Comparison of ENCODE assay signal across 1 cellular context in genomic region chr10:134743-135600, GRCh38.
TF ChIP-seq lines count a peak whose summit lies in the region.

ZMYND11 (plus strand) TSS chr10:135455; CDS start chr10:180013, 44,558 bp downstream.

TF ChIP-seq in K562, 482 proteins besides CTCF, POLR2A, EP300 and RAD21 (continued from another document and continues in another):
- TF ChIP-seq NONO (IDR thresholded peaks at IDR 0.05; ENCODE audit: low read depth in 2 of 2, low read length in 1 of 2) (peak in 1 of 2 experiments; percentile 45; a peak in 2 of 4 replicates), YY1 (IDR thresholded peaks at IDR 0.05; ENCODE audit: borderline replicate concordance in 1 of 3, control insufficient read depth in 1 of 3, extremely low read depth in 1 of 3, insufficient read depth in 3 of 3, insufficient read length in 1 of 3, insufficient replicate concordance in 2 of 3, low read depth in 1 of 3, low read length in 2 of 3) (peak in 2 of 3 experiments; percentile 39 to 61), IRF1 (CRISPR knock-in tag; IDR thresholded peaks at IDR 0.05; ENCODE audit: borderline replicate concordance) (no peak), KDM5B (IDR thresholded peaks at IDR 0.05; ENCODE audit: insufficient replicate concordance, low read depth, low read length) (peak; percentile 61), ELK1 (CRISPR knock-in tag; IDR thresholded peaks at IDR 0.05) (no peak), DMBX1 (CRISPR knock-in tag; IDR thresholded peaks at IDR 0.05; ENCODE audit: borderline replicate concordance) (no peak), KAT7 (CRISPR knock-in tag; IDR thresholded peaks at IDR 0.05; ENCODE audit: borderline replicate concordance) (no peak), RBM34 (IDR thresholded peaks at IDR 0.05; ENCODE audit: borderline replicate concordance, insufficient read depth, low read length) (no peak), RNF2 (IDR thresholded peaks at IDR 0.05) (no peak), ZNF609 (CRISPR knock-in tag; IDR thresholded peaks at IDR 0.05; ENCODE audit: borderline replicate concordance) (no peak), CTCFL (IDR thresholded peaks at IDR 0.05; ENCODE audit: borderline replicate concordance, insufficient read depth, low read depth, low read length, poor library complexity, severe bottlenecking) (no peak), E2F6 (IDR thresholded peaks at IDR 0.05; ENCODE audit: borderline replicate concordance in 1 of 2, extremely low read depth in 1 of 2, insufficient read depth in 1 of 2, insufficient read length in 1 of 2, low read depth in 1 of 2, low read length in 1 of 2, poor library complexity in 1 of 2, severe bottlenecking in 1 of 2) (peak; percentile 70 to 98), TRIM28 (IDR thresholded peaks at IDR 0.05) (no peak), BCL6 (CRISPR knock-in tag; IDR thresholded peaks at IDR 0.05) (no peak), ZNF224 (CRISPR knock-in tag; IDR thresholded peaks at IDR 0.05) (no peak), ZNF75A (CRISPR knock-in tag; IDR thresholded peaks at IDR 0.05) (no peak), RBBP5 (IDR thresholded peaks at IDR 0.05; ENCODE audit: borderline replicate concordance, insufficient read depth, low read length, poor library complexity, severe bottlenecking) (peak; percentile 58), NR2C2 (CRISPR knock-in tag; IDR thresholded peaks at IDR 0.05) (no peak), NR2C2 (tag; IDR thresholded peaks at IDR 0.05) (0 out of 2 replicates have a peak, but pooled peaks have one; percentile 36), U2AF2 (optimal IDR thresholded peaks at IDR 0.05; ENCODE audit: low read depth, low read length) (no peak), ARID4B (CRISPR knock-in tag; IDR thresholded peaks at IDR 0.05) (no peak), SIN3A (IDR thresholded peaks at IDR 0.05; ENCODE audit: borderline replicate concordance in 2 of 2, control insufficient read depth in 1 of 2, low read depth in 2 of 2, low read length in 2 of 2) (no peak), GATAD2B (IDR thresholded peaks at IDR 0.05; ENCODE audit: borderline replicate concordance) (no peak), VEZF1 (CRISPR knock-in tag; IDR thresholded peaks at IDR 0.05) (peak; percentile 90), ZNF592 (IDR thresholded peaks at IDR 0.05) (no peak), HNRNPK (IDR thresholded peaks at IDR 0.05; ENCODE audit: low read depth, low read length, poor library complexity, severe bottlenecking) (no peak), CCNT2 (IDR thresholded peaks at IDR 0.05; ENCODE audit: borderline replicate concordance, extremely low read depth, insufficient read length, low read depth, low read length) (peak; percentile 28), MAFK (IDR thresholded peaks at IDR 0.05; ENCODE audit: low read length) (no peak), CGGBP1 (CRISPR knock-in tag; IDR thresholded peaks at IDR 0.05) (no peak), CBX3 (IDR thresholded peaks at IDR 0.05; ENCODE audit: borderline replicate concordance in 1 of 2, low read length in 2 of 2) (no peak), SP1 (CRISPR knock-in tag; IDR thresholded peaks at IDR 0.05) (no peak), ZNF639 (CRISPR knock-in tag; conservative IDR thresholded peaks at IDR 0.05 in 1 of 2, IDR thresholded peaks at IDR 0.05 in 1 of 2) (peak in 1 of 2 experiments; percentile 84; a peak in 2 of 4 replicates), POLR3G (IDR thresholded peaks at IDR 0.05; ENCODE audit: extremely low read depth, insufficient read length, insufficient replicate concordance) (no peak), MIER1 (IDR thresholded peaks at IDR 0.05; ENCODE audit: low read depth) (no peak)
